ENCODE assay signal across 8 cellular contexts in genomic region chr2:10043906-10044601, GRCh38. TPM values are rescaled to one million over a fixed set of nuclear protein-coding genes. Genes with fewer than 3 reads are reported as not detected.
A peak's percentile ranks its signal among the peaks of the same experiment; 100 is the strongest.
DNase-seq lines count a peak whose midpoint lies in the region; ATAC-seq and TF ChIP-seq lines count a peak whose summit lies in the region.

No MANE protein-coding gene starts in this region.

- no peaks in the 10 kb centered on the region for H3K27me3 ChIP-seq in CD4-positive, alpha-beta memory T cell (ENCODE audit: insufficient read depth, low read length)
- peaks cover 17% of the 10 kb centered on the region for H3K27me3 ChIP-seq in HUES48 (ENCODE audit: control insufficient read depth, insufficient read depth, low read length)

- H3K4me3 ChIP-seq in CD4-positive, alpha-beta memory T cell (ENCODE audit: low read length in 2 of 2), result peak overlapping the region in 1 of 2 donors; percentile 43
- H3K4me3 ChIP-seq in HUES48 (ENCODE audit: low read depth, low read length), result peak overlapping the region; percentile 64

- peaks cover 0 to 2% (median 0%) of the 10 kb centered on the region in 8 donors for H3K9me3 Mint-ChIP-seq in CD4-positive, alpha-beta memory T cell
- no peaks in the 10 kb centered on the region for H3K9me3 Mint-ChIP-seq in nephron
- no peaks in the 10 kb centered on the region for H3K9me3 Mint-ChIP-seq in stimulated activated memory B cell treated with anti-CD40 and anti-IgM and Interleukin-4, amounts not matched to agents 10 μg/mL and 1 μg/mL and 100 μg/mL, for 72 hours

- no peak for TF ChIP-seq CTCF in nephron (IDR thresholded peaks at IDR 0.05; ENCODE audit: unreplicated experiment in 3 of 3)

- peaks cover 18 to 45% (median 27%) of the 10 kb centered on the region in 4 donors for H3K4me1 Mint-ChIP-seq in CD4-positive, alpha-beta memory T cell
- H3K4me1 Mint-ChIP-seq in nephron, result peaks cover 36% of the 10 kb centered on the region
- H3K4me1 Mint-ChIP-seq in stimulated activated memory B cell treated with anti-CD40 and anti-IgM and Interleukin-4, amounts not matched to agents 10 μg/mL and 1 μg/mL and 100 μg/mL, for 72 hours, result peaks cover 50% of the 10 kb centered on the region

- peak overlapping the region; percentile 66 for H3K27ac ChIP-seq in CD4-positive, alpha-beta memory T cell (ENCODE audit: low read depth, low read length)
- H3K27ac ChIP-seq in HUES48 (ENCODE audit: low read depth, low read length), result peak overlapping the region; percentile 90

- intact Hi-C loops in CD4-positive, alpha-beta memory T cell (cut with micrococcal nuclease), result loop anchor here (1.0 to 10.0 kb wide), 8 partner anchors 15 to 619 kb away; partner anchors contain the start of genes ADAM17, CPSF3, GRHL1 and ITGB1BP1

- DNase-seq in CD4-positive, alpha-beta memory T cell, result peak; percentile 92 to 97 (median 95)
- DNase-seq in RKO (ENCODE audit: low spot score) (peak; percentile 93), fibroblast of peridontal ligament (ENCODE audit: extremely low read depth) (peak; percentile 85)
- DNase-seq in activated effector memory CD4-positive, alpha-beta T cell treated with anti-CD3 and anti-CD28 coated beads, Interleukin-2, amount 50 U/mL, for 16 hours, result peak; percentile 99

- POLR2A ChIA-PET in CD4-positive, alpha-beta memory T cell (lab: Charles Lee; ENCODE audit: partially characterized antibody), result interaction anchor here (0.6 to 6.9 kb wide), 11 partner anchors 10 to 621 kb away, joined by 3 to 72 read pairs (median 7); partner anchors contain the start of genes IAH1, ITGB1BP1, ODC1 and TAF1B

- no peaks in the 10 kb centered on the region for H3K27me3 Mint-ChIP-seq in CD4-positive, alpha-beta memory T cell
- H3K27me3 Mint-ChIP-seq in nephron (ENCODE audit: low read depth), result peaks cover 4% of the 10 kb centered on the region
- H3K27me3 Mint-ChIP-seq in stimulated activated memory B cell treated with anti-CD40 and anti-IgM and Interleukin-4, amounts not matched to agents 10 μg/mL and 1 μg/mL and 100 μg/mL, for 72 hours, result no peaks in the 10 kb centered on the region

- H3K9me3 ChIP-seq in CD4-positive, alpha-beta memory T cell (ENCODE audit: control insufficient read depth in 1 of 2, low read length in 2 of 2), result no peaks in the 10 kb centered on the region
- no peaks in the 10 kb centered on the region for H3K9me3 ChIP-seq in HUES48 (ENCODE audit: control insufficient read depth, insufficient read depth, low read length)

- peak; percentile 47 for ATAC-seq in GM21423 (IDR thresholded peaks at IDR 0.05; ENCODE audit: unreplicated experiment)
- ATAC-seq in stimulated activated memory B cell treated with anti-CD40 and anti-IgM and Interleukin-4, amounts not matched to agents 10 μg/mL and 1 μg/mL and 100 μg/mL, for 72 hours, result peak; percentile 85

- peaks cover 21% of the 10 kb centered on the region for H3K4me1 ChIP-seq in CD4-positive, alpha-beta memory T cell (ENCODE audit: insufficient read depth, low read length)
- H3K4me1 ChIP-seq in HUES48 (ENCODE audit: control insufficient read depth, insufficient read depth, low read length), result peaks cover 8% of the 10 kb centered on the region

- CTCF ChIA-PET in CD4-positive, alpha-beta memory T cell (lab: Charles Lee; ENCODE audit: partially characterized antibody), result interaction anchor here (0.9 to 13.1 kb wide), 5 partner anchors 9 to 230 kb away, joined by 3 to 431 read pairs (median 4); no protein-coding TSS in a partner anchor

- H3K9ac ChIP-seq in HUES48 (ENCODE audit: low read depth, low read length), result peak overlapping the region; percentile 83; the same call in 1 of the 2 replicates

- peak overlapping the region; percentile 90 to 99 (median 98) for H3K27ac Mint-ChIP-seq in CD4-positive, alpha-beta memory T cell
- H3K27ac Mint-ChIP-seq in nephron, result peak overlapping the region; percentile 81 to 91 (median 85)
- H3K27ac Mint-ChIP-seq in stimulated activated memory B cell treated with anti-CD40 and anti-IgM and Interleukin-4, amounts not matched to agents 10 μg/mL and 1 μg/mL and 100 μg/mL, for 72 hours, result peak overlapping the region; percentile 91

- H3K36me3 Mint-ChIP-seq in CD4-positive, alpha-beta memory T cell, result peaks cover 10 to 30% of the 10 kb centered on the region in 2 donors
- H3K36me3 Mint-ChIP-seq in nephron (ENCODE audit: low read depth), result peaks cover 20% of the 10 kb centered on the region
- peaks cover 18% of the 10 kb centered on the region for H3K36me3 Mint-ChIP-seq in stimulated activated memory B cell treated with anti-CD40 and anti-IgM and Interleukin-4, amounts not matched to agents 10 μg/mL and 1 μg/mL and 100 μg/mL, for 72 hours

- peak overlapping the region; percentile 69 to 86 (median 84) for H3K4me3 Mint-ChIP-seq in CD4-positive, alpha-beta memory T cell
- H3K4me3 Mint-ChIP-seq in nephron, result peak overlapping the region; percentile 81 to 90 (median 82)
- H3K4me3 Mint-ChIP-seq in stimulated activated memory B cell treated with anti-CD40 and anti-IgM and Interleukin-4, amounts not matched to agents 10 μg/mL and 1 μg/mL and 100 μg/mL, for 72 hours, result peak overlapping the region; percentile 85

- H3K36me3 ChIP-seq in CD4-positive, alpha-beta memory T cell (ENCODE audit: insufficient read depth, low read length), result peaks cover 10% of the 10 kb centered on the region
- peaks cover 14% of the 10 kb centered on the region for H3K36me3 ChIP-seq in HUES48 (ENCODE audit: control insufficient read depth, insufficient read depth, low read length)

RNA-seq across cellular contexts. Expression of gene KLF11, which starts 0.7 kb away (rescaled TPM):
- 1 to 10 TPM; 7.0 TPM for total RNA-seq in CD4-positive, alpha-beta memory T cell
- 1 to 10 TPM; 8.8 to 9.8 TPM for polyA plus RNA-seq in CD4-positive, alpha-beta memory T cell

RNA-seq across cellular contexts. Expression of gene CYS1, which starts 36.2 kb away (rescaled TPM):
- not detected for total RNA-seq in CD4-positive, alpha-beta memory T cell
- polyA plus RNA-seq in CD4-positive, alpha-beta memory T cell, result not detected
